Comparison of ENCODE assay signal across 27 cellular contexts in the genomic region with DNA sequence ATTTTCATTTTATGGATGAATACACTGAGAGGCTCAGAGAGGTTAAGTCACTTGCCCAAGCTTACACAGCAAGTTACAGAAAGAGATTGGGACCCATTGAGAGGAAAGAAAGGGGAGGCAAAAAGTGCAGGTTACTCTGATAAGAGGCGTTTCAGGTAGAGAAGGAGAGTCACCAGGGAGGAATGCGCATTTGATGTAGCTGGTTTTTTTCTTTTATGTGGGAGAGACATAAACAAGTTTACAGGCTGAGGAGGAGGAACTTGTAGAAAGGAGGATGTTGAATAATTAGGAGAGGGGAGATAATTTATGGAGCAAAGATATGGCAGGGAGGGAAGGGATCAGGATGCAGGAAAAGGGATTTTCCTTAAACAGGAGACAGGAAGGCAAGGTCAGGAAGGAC.
"Had no signal": no experiment of that assay in that cellular context is flagged by ENCODE, and none has a peak within 500 bp of the region (broad histone marks: within the 10 kb centered on the region; RNA-seq: fewer than 3 reads in every experiment).

No MANE protein-coding gene starts in this region.

- H3K27ac ChIP-seq: brain microvascular endothelial cell, cardiac muscle cell, KMS-11, PC-9, RWPE1, SJCRH30, SK-N-MC had no signal

- H3K4me1 ChIP-seq: SJCRH30 had no signal

- H3K9ac ChIP-seq: KMS-11 had no signal

- FAIRE-seq: RCC 7860, TTC549 had no signal

- H3K9me3 ChIP-seq: SJCRH30 had no signal

- ATAC-seq: activated CD8-positive, alpha-beta T cell treated with anti-CD3 and anti-CD28 coated beads, Interleukin-2, amount 10 ng/mL, durations not matched to agents 7 days and 5 days; activated naive CD8-positive, alpha-beta T cell treated with anti-CD3 and anti-CD28 coated beads, Interleukin-2, amount 50 U/mL, for 24 hours had no signal

- DNase-seq: activated CD4-positive, alpha-beta T cell treated with anti-CD3 and anti-CD28 coated beads, Interleukin-2, amount 10 ng/mL, durations not matched to agents 24 days and 14 days; activated CD4-positive, alpha-beta T cell treated with anti-CD3 and anti-CD28 coated beads, Interleukin-2, amount 50 U/mL, for 48 hours; activated CD8-positive, alpha-beta T cell treated with anti-CD3 and anti-CD28 coated beads, Interleukin-2, amount 10 ng/mL, durations not matched to agents 7 days and 5 days; activated gamma-delta T cell treated with Interleukin-2 at 50 U/mL for 16 hours; activated naive CD4-positive, alpha-beta T cell treated with anti-CD3 and anti-CD28 coated beads, Interleukin-2, amount 10 ng/mL, durations not matched to agents 7 days and 5 days; activated naive CD8-positive, alpha-beta T cell treated with anti-CD3 and anti-CD28 coated beads, Interleukin-2, amount 50 U/mL, for 24 hours; activated T-cell treated with anti-CD3 and anti-CD28 coated beads, Interleukin-2, amount 50 U/mL, for 24 hours; amniotic stem cell; aorta; brain microvascular endothelial cell; NCI-H1092 treated with DMSO at 0.1 percent for 48 hours; NCI-H1417; NCI-H146; NCI-H187 treated with DMSO at 0.1 percent for 48 hours; NCI-H2081; NCI-H2171 treated with DMSO at 0.1 percent for 48 hours; NCI-H2227 treated with DMSO at 0.1 percent for 48 hours; NCI-H524 treated with DMSO at 0.1 percent for 48 hours; Right ventricle myocardium superior; SJCRH30 had no signal

- H3K4me3 ChIP-seq: cardiac muscle cell, PC-9, SJCRH30, SK-N-MC had no signal

- H3K4me2 ChIP-seq: KMS-11, PC-9 had no signal

- H2AFZ ChIP-seq: PC-9 had no signal

- H3K36me3 ChIP-seq: brain microvascular endothelial cell, cardiac muscle cell, SJCRH30 had no signal

- H3K27me3 ChIP-seq: brain microvascular endothelial cell, SJCRH30 had no signal
